Comparison of ENCODE assay signal across 23 cellular contexts in genomic region chr4:150009533-150009932, GRCh38.
"Had no signal": no experiment of that assay in that cellular context is flagged by ENCODE, and none has a peak within 500 bp of the region (broad histone marks: within the 10 kb centered on the region; RNA-seq: fewer than 3 reads in every experiment).

No MANE protein-coding gene starts in this region.

- DNase-seq: activated CD4-positive, CD25-positive, alpha-beta regulatory T cell treated with anti-CD3 and anti-CD28 coated beads, Interleukin-2, amount 50 U/mL, for 72 hours; activated CD8-positive, alpha-beta memory T cell treated with anti-CD3 and anti-CD28 coated beads for 24 hours; activated CD8-positive, alpha-beta memory T cell treated with anti-CD3 and anti-CD28 coated beads, Interleukin-2, amount 50 U/mL, for 4 hours; activated naive CD4-positive, alpha-beta T cell; activated T-cell treated with anti-CD3 and anti-CD28 coated beads, Interleukin-2, amount 50 U/mL, for 24 hours; adrenal gland; central memory CD4-positive, alpha-beta T cell; effector memory CD4-positive, alpha-beta T cell; glutamatergic neuron; left cardiac atrium; nephron progenitor cell; spleen; stimulated activated CD4-positive, alpha-beta T cell treated with anti-CD3 and anti-CD28 coated beads, Interleukin-4, amount 100 ng/mL, for 24 hours; stimulated activated naive CD4-positive, alpha-beta T cell treated with Interleukin-2 at 50 U/mL for 16 hours; T-helper 2 cell; upper lobe of left lung had no signal

- H2AFZ ChIP-seq: hepatocyte, parathyroid adenoma had no signal

- H3K79me2 ChIP-seq: hepatocyte, parathyroid adenoma had no signal

- H3K9me3 Mint-ChIP-seq: activated T-cell treated with anti-CD3 and anti-CD28 coated beads, Interleukin-2, amount 50 U/mL, for 24 hours; activated T-helper 2 cell treated with anti-CD3 and anti-CD28 coated beads, Interferon-gamma antibody, Interleukin-2, Interleukin-4, amounts not matched to agents 10 μg/mL and 5 μg/mL and 100 μg/mL, durations not matched to agents 14 hours and 24 hours and 36 hours; nephron progenitor cell had no signal

- H3K36me3 Mint-ChIP-seq: activated naive CD8-positive, alpha-beta T cell had no signal

- H3K4me3 ChIP-seq: adrenal gland, ascending aorta, hepatocyte, spleen, thoracic aorta, upper lobe of left lung had no signal

- H3K4me1 ChIP-seq: parathyroid adenoma, upper lobe of left lung had no signal

- H3K9ac ChIP-seq: parathyroid adenoma had no signal

- H3K27me3 ChIP-seq: adrenal gland, ascending aorta, hepatocyte, upper lobe of left lung had no signal

- H3K27ac ChIP-seq: adrenal gland, ascending aorta, hepatocyte, parathyroid adenoma, spleen, upper lobe of left lung, VCaP had no signal

- H3K27ac Mint-ChIP-seq: activated naive CD8-positive, alpha-beta T cell; activated T-cell treated with anti-CD3 and anti-CD28 coated beads, Interleukin-2, amount 50 U/mL, for 24 hours; activated T-helper 2 cell treated with anti-CD3 and anti-CD28 coated beads, Interferon-gamma antibody, Interleukin-2, Interleukin-4, amounts not matched to agents 10 μg/mL and 5 μg/mL and 100 μg/mL, durations not matched to agents 14 hours and 24 hours and 36 hours; nephron progenitor cell had no signal

- H3K9me3 ChIP-seq: adrenal gland, ascending aorta, spleen, thoracic aorta, upper lobe of left lung had no signal

- H3K4me3 Mint-ChIP-seq: activated naive CD8-positive, alpha-beta T cell; activated T-cell treated with anti-CD3 and anti-CD28 coated beads, Interleukin-2, amount 50 U/mL, for 24 hours; nephron progenitor cell had no signal

- H3K36me3 ChIP-seq: adrenal gland, ascending aorta, spleen, thoracic aorta, upper lobe of left lung had no signal

- H3K4me2 ChIP-seq: hepatocyte had no signal
